Comparison of ENCODE assay signal across 8 cellular contexts in the genomic region with DNA sequence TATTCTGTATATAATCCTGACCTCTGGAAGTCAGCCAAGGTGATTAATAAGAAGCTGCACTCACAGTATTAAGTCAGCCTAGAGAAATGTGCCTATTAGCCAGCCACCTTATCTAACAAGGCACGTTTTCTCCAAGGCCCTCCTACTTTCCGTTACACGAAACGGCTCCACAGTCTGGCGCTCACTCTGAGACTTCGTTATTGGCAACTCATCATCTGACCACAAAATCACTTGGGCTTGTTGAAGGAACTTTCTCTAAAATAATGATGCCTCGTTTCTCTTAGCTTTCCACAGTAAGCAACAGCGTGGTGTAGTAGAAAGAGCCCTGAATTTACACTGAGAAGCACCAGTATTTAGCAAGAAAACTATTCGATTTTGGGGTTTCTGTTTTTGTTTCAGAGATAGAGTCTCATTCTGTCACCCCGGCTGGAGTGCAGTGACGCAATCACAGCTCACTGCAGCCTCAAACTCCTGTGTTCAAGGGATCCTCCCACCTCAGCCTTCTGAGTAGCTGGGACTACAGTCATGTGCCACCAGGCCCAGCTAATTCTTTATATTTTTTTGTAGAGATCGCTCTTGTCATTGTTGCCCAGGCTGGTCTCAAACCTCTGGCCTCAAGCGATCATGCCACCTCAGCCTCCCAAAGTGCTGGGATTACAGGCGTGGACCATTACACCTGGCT.
DNase-seq lines count a peak whose midpoint lies in the region; ATAC-seq lines count a peak whose summit lies in the region.

No MANE protein-coding gene starts in this region.

- DNase-seq in activated CD8-positive, alpha-beta memory T cell treated with anti-CD3 and anti-CD28 coated beads, Interleukin-2, amount 50 U/mL, for 24 hours (ENCODE audit: extremely low read depth): peak; percentile 44
- no peak for DNase-seq in activated CD8-positive, alpha-beta memory T cell treated with anti-CD3 and anti-CD28 coated beads for 24 hours
- DNase-seq in T-helper 1 cell: peak in 4 of 5 donors; percentile 15 to 76 (median 28)
- DNase-seq in effector CD8-positive, alpha-beta T cell (lab: John Stamatoyannopoulos, UW): peak; percentile 0
- peak; percentile 41 to 57 for DNase-seq in stimulated activated CD4-positive, alpha-beta T cell treated with anti-CD3 and anti-CD28 coated beads, Interleukin-2, amount 100 ng/mL, for 24 hours
- DNase-seq in NCI-H1417 treated with DMSO at 0.1 percent for 48 hours (lab: John Stamatoyannopoulos, UW): no peak
- DNase-seq in foreskin melanocyte: no peak

- ATAC-seq in HG03565 (IDR thresholded peaks at IDR 0.05; ENCODE audit: unreplicated experiment): no peak

Comparison
In these comparisons a context has a peak if more than half of its experiments do, and no peak if none do; other contexts are left out.
1. DNase-seq: peak in activated CD8-positive, alpha-beta memory T cell treated with anti-CD3 and anti-CD28 coated beads, Interleukin-2, amount 50 U/mL, for 24 hours (single experiment), T-helper 1 cell (4 of 5), effector CD8-positive, alpha-beta T cell (single experiment) and stimulated activated CD4-positive, alpha-beta T cell treated with anti-CD3 and anti-CD28 coated beads, Interleukin-2, amount 100 ng/mL, for 24 hours (2 of 2); none in activated CD8-positive, alpha-beta memory T cell treated with anti-CD3 and anti-CD28 coated beads for 24 hours (single experiment), NCI-H1417 treated with DMSO at 0.1 percent for 48 hours (single experiment) and foreskin melanocyte (single experiment).